In the genomic region with DNA sequence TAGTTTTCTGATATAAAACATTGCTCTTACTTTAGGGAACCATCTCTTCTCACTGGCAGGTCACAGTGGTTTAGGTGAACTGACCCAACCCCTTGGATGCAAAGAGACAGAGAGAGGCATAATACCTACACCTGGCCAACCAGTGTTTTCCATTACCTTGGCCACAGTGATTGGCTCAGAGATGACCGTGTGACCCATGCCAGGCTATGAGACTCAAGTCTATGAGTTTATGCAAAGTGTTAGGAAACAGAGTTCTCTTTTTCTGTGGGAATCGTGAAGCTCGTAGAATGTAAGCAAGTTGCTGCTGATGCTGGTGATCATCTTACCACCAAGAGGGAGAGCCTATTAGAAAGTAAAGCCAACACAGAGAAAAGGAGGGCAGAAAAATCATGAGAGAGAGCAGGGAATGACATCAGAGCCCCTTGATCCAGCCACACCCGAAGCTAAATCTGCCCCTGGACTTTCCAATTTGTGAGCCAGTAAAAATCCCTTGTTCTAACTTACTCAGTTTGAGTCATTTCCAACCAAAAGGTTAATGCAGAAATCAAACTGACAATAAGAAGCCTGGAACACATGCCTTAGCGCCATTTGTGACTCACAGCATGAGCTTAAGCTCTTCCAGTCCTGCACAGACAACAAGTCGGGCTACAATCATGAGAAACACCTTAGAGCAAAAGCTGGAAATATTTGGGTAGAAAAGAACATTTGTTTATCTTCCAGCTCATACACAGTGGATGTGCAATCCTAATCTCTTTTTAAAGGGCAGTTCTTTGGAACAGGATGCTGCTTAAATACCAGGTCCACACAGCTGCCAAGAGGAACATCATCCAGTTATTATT, we compare ENCODE assay signal across 11 cellular contexts.
DNase-seq lines count a peak whose midpoint lies in the region; ATAC-seq, FAIRE-seq and TF ChIP-seq lines count a peak whose summit lies in the region.
"Had no signal": no experiment of that assay in that cellular context is flagged by ENCODE, and none has a peak within 500 bp of the region (broad histone marks: within the 10 kb centered on the region; RNA-seq: fewer than 3 reads in every experiment).

No MANE protein-coding gene starts in this region.

- no peak overlapping the region for H3K23ac ChIP-seq in H9 (ENCODE audit: insufficient read length, low read depth, low read length)

- no peaks in the 10 kb centered on the region for H3K79me2 ChIP-seq in astrocyte (ENCODE audit: insufficient read depth, low read length)
- no peaks in the 10 kb centered on the region for H3K79me2 ChIP-seq in H9 (ENCODE audit: insufficient read depth, low read length)

- H4K5ac ChIP-seq in H9 (ENCODE audit: insufficient read length, low read depth, low read length) = no peak overlapping the region

- ATAC-seq in activated CD8-positive, alpha-beta T cell treated with anti-CD3 and anti-CD28 coated beads for 36 hours = peak; percentile 27
- no peak for ATAC-seq in activated CD8-positive, alpha-beta T cell treated with anti-CD3 and anti-CD28 coated beads, Interleukin-2, amount 10 ng/mL, durations not matched to agents 7 days and 5 days
- no peak for ATAC-seq in activated CD4-positive, CD25-positive, alpha-beta regulatory T cell treated with anti-CD3 and anti-CD28 coated beads, Interleukin-2, amount 50 U/mL, for 24 hours

- H3K36me3 Mint-ChIP-seq in activated CD8-positive, alpha-beta T cell treated with anti-CD3 and anti-CD28 coated beads for 36 hours (ENCODE audit: low read depth) = no peaks in the 10 kb centered on the region
- no peaks in the 10 kb centered on the region for H3K36me3 Mint-ChIP-seq in activated CD8-positive, alpha-beta T cell treated with anti-CD3 and anti-CD28 coated beads, Interleukin-2, amount 10 ng/mL, durations not matched to agents 7 days and 5 days (ENCODE audit: low read depth)
- H3K36me3 Mint-ChIP-seq in astrocyte (ENCODE audit: low read depth, unreplicated experiment) = no peaks in the 10 kb centered on the region
- no peaks in the 10 kb centered on the region for H3K36me3 Mint-ChIP-seq in H9 (ENCODE audit: insufficient read depth in 1 of 3, low read depth in 3 of 3)
- no peaks in the 10 kb centered on the region for H3K36me3 Mint-ChIP-seq in T-helper 2 cell treated with Interferon-gamma antibody and Interleukin-4, amounts not matched to agents 5 μg/mL and 100 μg/mL, for 36 hours (ENCODE audit: low read depth)

- DNase-seq in activated CD8-positive, alpha-beta T cell treated with anti-CD3 and anti-CD28 coated beads for 36 hours = peak; percentile 3
- no peak for DNase-seq in activated CD8-positive, alpha-beta T cell treated with anti-CD3 and anti-CD28 coated beads, Interleukin-2, amount 10 ng/mL, durations not matched to agents 7 days and 5 days
- peak; percentile 97 for DNase-seq in astrocyte (ENCODE audit: low read depth)
- DNase-seq in right atrium auricular region (ENCODE audit: low spot score) = peak; percentile 68
- peak; percentile 13 for DNase-seq in urothelium cell line (ENCODE audit: low spot score)
- no peak for DNase-seq in H9
- no peak for DNase-seq in T-helper 2 cell treated with Interferon-gamma antibody and Interleukin-4, amounts not matched to agents 5 μg/mL and 100 μg/mL, for 36 hours (ENCODE audit: low spot score)
- DNase-seq: brain microvascular endothelial cell, NCI-H1930 had no signal

- no peak overlapping the region for H3K9ac ChIP-seq in astrocyte (ENCODE audit: low read length)
- no peak overlapping the region for H3K9ac ChIP-seq in H9 (ENCODE audit: extremely low read depth, insufficient read length, low read length)
- H3K9ac ChIP-seq: BLaER1 had no signal

- no peak overlapping the region for H3K4me3 ChIP-seq in astrocyte (ENCODE audit: insufficient read depth, low read depth, low read length)
- no peak overlapping the region for H3K4me3 ChIP-seq in right atrium auricular region
- H3K4me3 ChIP-seq: BLaER1 had no signal

- no peak overlapping the region for H3K14ac ChIP-seq in H9 (ENCODE audit: insufficient read depth, low read length)

- H3K4me1 ChIP-seq in astrocyte (ENCODE audit: insufficient read depth, low read length) = peaks cover 7% of the 10 kb centered on the region
- peaks cover 0 to 9% of the 10 kb centered on the region in 2 donors for H3K4me1 ChIP-seq in right atrium auricular region
- H3K4me1 ChIP-seq in H9 (ENCODE audit: insufficient read depth, low read length) = no peaks in the 10 kb centered on the region; the same call in 1 of the 2 replicates

- no peak overlapping the region for H3K27ac Mint-ChIP-seq in activated CD8-positive, alpha-beta T cell treated with anti-CD3 and anti-CD28 coated beads for 36 hours
- H3K27ac Mint-ChIP-seq in activated CD8-positive, alpha-beta T cell treated with anti-CD3 and anti-CD28 coated beads, Interleukin-2, amount 10 ng/mL, durations not matched to agents 7 days and 5 days = no peak overlapping the region
- H3K27ac Mint-ChIP-seq in astrocyte (ENCODE audit: unreplicated experiment) (no peak overlapping the region), H9 (no peak overlapping the region; a peak in 1 of 7 replicates)
- H3K27ac Mint-ChIP-seq in T-helper 2 cell treated with Interferon-gamma antibody and Interleukin-4, amounts not matched to agents 5 μg/mL and 100 μg/mL, for 36 hours = no peak overlapping the region

- H3K27ac ChIP-seq in astrocyte (ENCODE audit: low read depth, low read length) (peak overlapping the region; percentile 61), right atrium auricular region (peak overlapping the region; percentile 8 to 56), H9 (ENCODE audit: insufficient read length, low read depth, low read length) (no peak overlapping the region)
- H3K27ac ChIP-seq: BLaER1, brain microvascular endothelial cell had no signal

- POLR2A ChIA-PET in activated CD8-positive, alpha-beta T cell treated with anti-CD3 and anti-CD28 coated beads for 36 hours (lab: Charles Lee) = no interaction called here
- POLR2A ChIA-PET in activated CD8-positive, alpha-beta T cell treated with anti-CD3 and anti-CD28 coated beads, Interleukin-2, amount 10 ng/mL, durations not matched to agents 7 days and 5 days (lab: Charles Lee) = no interaction called here

- no peak overlapping the region for H4K8ac ChIP-seq in H9 (replicated peaks; ENCODE audit: insufficient read length, low read depth, low read length)

- H3K9me3 ChIP-seq in astrocyte (ENCODE audit: insufficient read depth, low read depth, low read length) (no peaks in the 10 kb centered on the region), right atrium auricular region (no peaks in the 10 kb centered on the region), H9 (ENCODE audit: control insufficient read depth, low read depth, low read length) (no peaks in the 10 kb centered on the region)
- H3K9me3 ChIP-seq: BLaER1 had no signal

- H3K56ac ChIP-seq in H9 (ENCODE audit: insufficient read length, low read depth, low read length) = no peak overlapping the region

- FAIRE-seq in astrocyte (lab: Jason Lieb, UNC) = no peak
- FAIRE-seq in urothelium cell line (lab: Jason Lieb, UNC) = no peak

- no peak overlapping the region for H3T11ph ChIP-seq in H9 (ENCODE audit: low read length)

- peak overlapping the region; percentile 12 for H3K4me2 ChIP-seq in astrocyte (ENCODE audit: low read length)
- no peak overlapping the region for H3K4me2 ChIP-seq in H9 (ENCODE audit: insufficient read depth, insufficient read length, low read length)
- H3K4me2 ChIP-seq: BLaER1 had no signal

- H2BK15ac ChIP-seq in H9 (ENCODE audit: low read depth, low read length) = no peak overlapping the region

- no peaks in the 10 kb centered on the region for H3K79me1 ChIP-seq in H9 (ENCODE audit: insufficient read depth, low read depth, low read length, poor library complexity, severe bottlenecking)

- no peak overlapping the region for H3K4me3 Mint-ChIP-seq in activated CD8-positive, alpha-beta T cell treated with anti-CD3 and anti-CD28 coated beads for 36 hours
- no peak overlapping the region for H3K4me3 Mint-ChIP-seq in activated CD8-positive, alpha-beta T cell treated with anti-CD3 and anti-CD28 coated beads, Interleukin-2, amount 10 ng/mL, durations not matched to agents 7 days and 5 days
- H3K4me3 Mint-ChIP-seq in astrocyte (ENCODE audit: unreplicated experiment) (no peak overlapping the region), H9 (no peak overlapping the region)
- H3K4me3 Mint-ChIP-seq in T-helper 2 cell treated with Interferon-gamma antibody and Interleukin-4, amounts not matched to agents 5 μg/mL and 100 μg/mL, for 36 hours = no peak overlapping the region

- H3K4ac ChIP-seq in H9 (ENCODE audit: low read depth, low read length) = no peak overlapping the region

- H3K23me2 ChIP-seq in H9 (ENCODE audit: insufficient read length, low read depth, low read length, poor library complexity, severe bottlenecking) = no peaks in the 10 kb centered on the region

- intact Hi-C loops in activated CD8-positive, alpha-beta T cell treated with anti-CD3 and anti-CD28 coated beads for 36 hours (cut with micrococcal nuclease) = no loop called here

- H2BK20ac ChIP-seq in H9 (ENCODE audit: low read depth, low read length, poor library complexity, severe bottlenecking) = no peak overlapping the region

- no peak overlapping the region for H2AFZ ChIP-seq in astrocyte (ENCODE audit: low read depth, low read length)
- H2AFZ ChIP-seq in H9 (ENCODE audit: low read length) = no peak overlapping the region

- H4K20me1 ChIP-seq in astrocyte (ENCODE audit: insufficient read depth, low read length) = no peaks in the 10 kb centered on the region
- H4K20me1 ChIP-seq in H9 (ENCODE audit: control insufficient read depth, insufficient read depth, insufficient read length) = no peaks in the 10 kb centered on the region
- H4K20me1 ChIP-seq: BLaER1 had no signal

- CTCF ChIA-PET in activated CD8-positive, alpha-beta T cell treated with anti-CD3 and anti-CD28 coated beads for 36 hours (lab: Charles Lee) = interaction anchor here (0.7 kb wide), 1 partner anchor 423 kb away, joined by 3 read pairs; no protein-coding TSS in a partner anchor
- CTCF ChIA-PET in activated CD8-positive, alpha-beta T cell treated with anti-CD3 and anti-CD28 coated beads, Interleukin-2, amount 10 ng/mL, durations not matched to agents 7 days and 5 days (lab: Charles Lee) = no interaction called here

- H3K36me3 ChIP-seq in astrocyte (ENCODE audit: insufficient read depth, low read length) (no peaks in the 10 kb centered on the region), right atrium auricular region (no peaks in the 10 kb centered on the region)
- H3K36me3 ChIP-seq: BLaER1, brain microvascular endothelial cell had no signal

- H2BK12ac ChIP-seq in H9 (ENCODE audit: insufficient read length, low read depth, low read length) = no peak overlapping the region

- H4K91ac ChIP-seq in H9 (ENCODE audit: insufficient read length, low read depth, low read length) = no peak overlapping the region

- no peak overlapping the region for H3K18ac ChIP-seq in H9 (ENCODE audit: insufficient read length, low read depth, low read length)

- TF ChIP-seq CTCF in activated CD8-positive, alpha-beta T cell treated with anti-CD3 and anti-CD28 coated beads for 36 hours (IDR thresholded peaks at IDR 0.05) = no peak
- no peak for TF ChIP-seq CTCF in astrocyte (IDR thresholded peaks at IDR 0.05; ENCODE audit: insufficient read depth, low read depth, low read length)
- no peak for TF ChIP-seq CTCF in right atrium auricular region (IDR thresholded peaks at IDR 0.05)
- no peak for TF ChIP-seq CTCF in H9 (conservative IDR thresholded peaks at IDR 0.05)

- H3K9me3 Mint-ChIP-seq in activated CD8-positive, alpha-beta T cell treated with anti-CD3 and anti-CD28 coated beads for 36 hours = no peaks in the 10 kb centered on the region
- no peaks in the 10 kb centered on the region for H3K9me3 Mint-ChIP-seq in activated CD8-positive, alpha-beta T cell treated with anti-CD3 and anti-CD28 coated beads, Interleukin-2, amount 10 ng/mL, durations not matched to agents 7 days and 5 days (ENCODE audit: insufficient read depth)
- H3K9me3 Mint-ChIP-seq in astrocyte (ENCODE audit: unreplicated experiment) (peaks cover 2% of the 10 kb centered on the region), H9 (no peaks in the 10 kb centered on the region; a peak in 1 of 5 replicates)
- H3K9me3 Mint-ChIP-seq in T-helper 2 cell treated with Interferon-gamma antibody and Interleukin-4, amounts not matched to agents 5 μg/mL and 100 μg/mL, for 36 hours = no peaks in the 10 kb centered on the region

- no peak overlapping the region for H2BK5ac ChIP-seq in H9 (ENCODE audit: insufficient read length, low read length)

- no CpG with 5 or more reads among the region's 6 CpGs for WGBS in H9 (ENCODE audit: extremely low coverage, insufficient read length, low lambda C conversion rate)

- no peaks in the 10 kb centered on the region for H3K4me1 Mint-ChIP-seq in activated CD8-positive, alpha-beta T cell treated with anti-CD3 and anti-CD28 coated beads for 36 hours (ENCODE audit: low read depth)
- H3K4me1 Mint-ChIP-seq in activated CD8-positive, alpha-beta T cell treated with anti-CD3 and anti-CD28 coated beads, Interleukin-2, amount 10 ng/mL, durations not matched to agents 7 days and 5 days (ENCODE audit: low read depth) = peaks cover 5% of the 10 kb centered on the region
- H3K4me1 Mint-ChIP-seq in astrocyte (ENCODE audit: low read depth, unreplicated experiment) (no peaks in the 10 kb centered on the region), H9 (peaks cover 20 to 21% of the 10 kb centered on the region in 2 experiments)
- H3K4me1 Mint-ChIP-seq in T-helper 2 cell treated with Interferon-gamma antibody and Interleukin-4, amounts not matched to agents 5 μg/mL and 100 μg/mL, for 36 hours (ENCODE audit: low read depth) = no peaks in the 10 kb centered on the region

- H3K27me3 ChIP-seq in astrocyte (ENCODE audit: insufficient read depth, low read length) = no peaks in the 10 kb centered on the region
- H3K27me3 ChIP-seq in right atrium auricular region = no peaks in the 10 kb centered on the region
- no peaks in the 10 kb centered on the region for H3K27me3 ChIP-seq in H9 (ENCODE audit: insufficient read depth, low read length)
- H3K27me3 ChIP-seq: BLaER1, brain microvascular endothelial cell had no signal

- H3K27me3 Mint-ChIP-seq in activated CD8-positive, alpha-beta T cell treated with anti-CD3 and anti-CD28 coated beads for 36 hours = peaks cover 10% of the 10 kb centered on the region
- peaks cover 3% of the 10 kb centered on the region for H3K27me3 Mint-ChIP-seq in activated CD8-positive, alpha-beta T cell treated with anti-CD3 and anti-CD28 coated beads, Interleukin-2, amount 10 ng/mL, durations not matched to agents 7 days and 5 days (ENCODE audit: low read depth)
- H3K27me3 Mint-ChIP-seq in astrocyte (ENCODE audit: low read depth, unreplicated experiment) = peaks cover 3% of the 10 kb centered on the region
- H3K27me3 Mint-ChIP-seq in H9 (ENCODE audit: low read depth) = peaks cover 15% of the 10 kb centered on the region
- H3K27me3 Mint-ChIP-seq in T-helper 2 cell treated with Interferon-gamma antibody and Interleukin-4, amounts not matched to agents 5 μg/mL and 100 μg/mL, for 36 hours (ENCODE audit: low read depth) = no peaks in the 10 kb centered on the region

- H2AK5ac ChIP-seq in H9 (ENCODE audit: insufficient read length, low read length) = no peak overlapping the region

- H2BK120ac ChIP-seq in H9 (ENCODE audit: low read depth, low read length, poor library complexity, severe bottlenecking) = no peak overlapping the region

Comparison
In these comparisons a context has a peak if more than half of its experiments do, and no peak if none do; other contexts are left out.
1. DNase-seq: peak in activated CD8-positive, alpha-beta T cell treated with anti-CD3 and anti-CD28 coated beads for 36 hours (single experiment), astrocyte (single experiment), right atrium auricular region (single experiment) and urothelium cell line (single experiment); none in activated CD8-positive, alpha-beta T cell treated with anti-CD3 and anti-CD28 coated beads, Interleukin-2, amount 10 ng/mL, durations not matched to agents 7 days and 5 days (single experiment), H9 (single experiment) and T-helper 2 cell treated with Interferon-gamma antibody and Interleukin-4, amounts not matched to agents 5 μg/mL and 100 μg/mL, for 36 hours (single experiment).